ENCODE assay signal across 14 cellular contexts in the genomic region with DNA sequence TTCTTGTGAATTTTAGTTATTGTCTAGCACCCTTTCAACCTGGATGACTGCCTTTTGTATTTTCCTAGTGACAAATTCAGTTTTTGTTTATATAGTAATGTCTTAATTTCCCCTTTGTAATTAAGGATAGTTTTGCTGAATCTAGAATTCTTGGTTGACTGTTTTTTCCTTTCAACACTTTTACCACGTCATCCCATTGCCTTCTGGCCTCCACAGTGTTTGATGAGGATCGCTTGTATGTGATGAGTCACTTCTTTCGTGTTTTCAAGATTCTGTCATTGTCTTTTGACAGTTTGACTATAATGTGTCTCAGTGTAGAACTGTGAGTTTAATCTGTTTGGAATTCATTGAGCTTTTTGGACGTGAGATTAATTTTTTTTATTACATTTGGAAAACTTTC. TPM values are rescaled to one million over a fixed set of nuclear protein-coding genes. Genes with fewer than 3 reads are reported as not detected.
DNase-seq lines count a peak whose midpoint lies in the region; ATAC-seq, FAIRE-seq and TF ChIP-seq lines count a peak whose summit lies in the region.
"Had no signal": no experiment of that assay in that cellular context is flagged by ENCODE, and none has a peak within 500 bp of the region (broad histone marks: within the 10 kb centered on the region; RNA-seq: fewer than 3 reads in every experiment).

No MANE protein-coding gene starts in this region.

- ATAC-seq in A549 (peak in 1 of 2 experiments; percentile 82; a peak in 3 of 6 replicates), GM19467 (IDR thresholded peaks at IDR 0.05; ENCODE audit: unreplicated experiment) (no peak), GM19397 (IDR thresholded peaks at IDR 0.05; ENCODE audit: unreplicated experiment) (no peak)

- peaks cover 3% of the 10 kb centered on the region; the same call in 1 of the 3 replicates for H3K9me3 ChIP-seq in A549

- TF ChIP-seq EP300 in A549 (IDR thresholded peaks at IDR 0.05) = no peak

- CTCF ChIA-PET in A549 (lab: Yijun Ruan, JAX) = interaction anchor here (0.6 kb wide), 2 partner anchors 18 to 135 kb away, joined by 3 read pairs; no protein-coding TSS in a partner anchor

- TF ChIP-seq POLR2A in A549 (IDR thresholded peaks at IDR 0.05; ENCODE audit: low read length) = no peak

- FAIRE-seq in A549 (lab: Jason Lieb, UNC) = peak; percentile 92
- FAIRE-seq: TTC549 had no signal

- peak overlapping the region; percentile 54 for H3K4me2 ChIP-seq in A549

- H3K4me3 ChIP-seq in A549 (no peak overlapping the region), epithelial cell of esophagus (ENCODE audit: low read length) (no peak overlapping the region)
- H3K4me3 ChIP-seq: spleen had no signal

- WGBS in A549 (ENCODE audit: missing lambda C conversion rate) = 2% methylated on average over 4 of the region's 4 CpGs

- peaks cover 56% of the 10 kb centered on the region for H3K4me1 ChIP-seq in A549

- POLR2A ChIA-PET in A549 (lab: Yijun Ruan, JAX) = no interaction called here

- TF ChIP-seq CTCF in A549 (IDR thresholded peaks at IDR 0.05) = no peak
- no peak for TF ChIP-seq CTCF in epithelial cell of esophagus (IDR thresholded peaks at IDR 0.05; ENCODE audit: insufficient read depth, low read depth, low read length, missing control alignments)

- H3K27ac ChIP-seq in A549 = no peak overlapping the region; a peak in 1 of 6 replicates

- DNase-seq in A549 (ENCODE audit: low read depth in 1 of 2, low spot score in 1 of 2) (peak; percentile 41 to 65), GM04503 (ENCODE audit: low read depth) (peak; percentile 82), RPMI7951 (ENCODE audit: low read depth) (peak; percentile 80), epithelial cell of esophagus (ENCODE audit: low read depth) (peak; percentile 84), cerebellar cortex (ENCODE audit: low spot score) (no peak), SHP77 (lab: John Stamatoyannopoulos, UW) (no peak)
- DNase-seq: cortex of kidney, DMS153, NCI-H446 treated with DMSO at 0.1 percent for 48 hours, spleen had no signal

- TF ChIP-seq RAD21 in A549 (conservative IDR thresholded peaks at IDR 0.05 in 1 of 2, IDR thresholded peaks at IDR 0.05 in 1 of 2) = no peak

TF ChIP-seq in A549, 52 proteins besides CTCF, POLR2A, EP300 and RAD21:
- peak; percentile 70 for TF ChIP-seq MAFK (IDR thresholded peaks at IDR 0.05; ENCODE audit: partially characterized antibody)
- TF ChIP-seq GATA3 (IDR thresholded peaks at IDR 0.05; ENCODE audit: borderline replicate concordance) = no peak
- TF ChIP-seq HDAC2 (IDR thresholded peaks at IDR 0.05) = no peak
- no peak for TF ChIP-seq NFE2L2 (conservative IDR thresholded peaks at IDR 0.05; ENCODE audit: low read length)
- no peak for TF ChIP-seq FOXS1 (CRISPR knock-in tag; IDR thresholded peaks at IDR 0.05)
- TF ChIP-seq ZC3H11A (IDR thresholded peaks at IDR 0.05) = no peak
- TF ChIP-seq ZSCAN20 (CRISPR knock-in tag; IDR thresholded peaks at IDR 0.05) = no peak
- TF ChIP-seq, protein P1, sequence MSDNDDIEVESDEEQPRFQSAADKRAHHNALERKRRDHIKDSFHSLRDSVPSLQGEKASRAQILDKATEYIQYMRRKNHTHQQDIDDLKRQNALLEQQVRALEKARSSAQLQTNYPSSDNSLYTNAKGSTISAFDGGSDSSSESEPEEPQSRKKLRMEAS (IDR thresholded peaks at IDR 0.05) = no peak
- TF ChIP-seq JUNB (IDR thresholded peaks at IDR 0.05) = 0 out of 2 replicates have a peak, but pooled peaks have one; percentile 30
- no peak for TF ChIP-seq KDM1A (IDR thresholded peaks at IDR 0.05; ENCODE audit: low read depth)
- peak; percentile 8; the same call in 1 of the 2 replicates for TF ChIP-seq FOSL2 (IDR thresholded peaks at IDR 0.05)
- peak; percentile 94 for TF ChIP-seq FOSL2 (CRISPR knock-in tag; IDR thresholded peaks at IDR 0.05)
- TF ChIP-seq, protein P2, sequence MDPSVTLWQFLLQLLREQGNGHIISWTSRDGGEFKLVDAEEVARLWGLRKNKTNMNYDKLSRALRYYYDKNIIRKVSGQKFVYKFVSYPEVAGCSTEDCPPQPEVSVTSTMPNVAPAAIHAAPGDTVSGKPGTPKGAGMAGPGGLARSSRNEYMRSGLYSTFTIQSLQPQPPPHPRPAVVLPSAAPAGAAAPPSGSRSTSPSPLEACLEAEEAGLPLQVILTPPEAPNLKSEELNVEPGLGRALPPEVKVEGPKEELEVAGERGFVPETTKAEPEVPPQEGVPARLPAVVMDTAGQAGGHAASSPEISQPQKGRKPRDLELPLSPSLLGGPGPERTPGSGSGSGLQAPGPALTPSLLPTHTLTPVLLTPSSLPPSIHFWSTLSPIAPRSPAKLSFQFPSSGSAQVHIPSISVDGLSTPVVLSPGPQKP (IDR thresholded peaks at IDR 0.05; ENCODE audit: low read depth, low read length) = no peak
- TF ChIP-seq, protein P3, sequence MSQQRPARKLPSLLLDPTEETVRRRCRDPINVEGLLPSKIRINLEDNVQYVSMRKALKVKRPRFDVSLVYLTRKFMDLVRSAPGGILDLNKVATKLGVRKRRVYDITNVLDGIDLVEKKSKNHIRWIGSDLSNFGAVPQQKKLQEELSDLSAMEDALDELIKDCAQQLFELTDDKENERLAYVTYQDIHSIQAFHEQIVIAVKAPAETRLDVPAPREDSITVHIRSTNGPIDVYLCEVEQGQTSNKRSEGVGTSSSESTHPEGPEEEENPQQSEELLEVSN (IDR thresholded peaks at IDR 0.05; ENCODE audit: borderline replicate concordance, low read depth) = no peak
- no peak for TF ChIP-seq PHF8 (IDR thresholded peaks at IDR 0.05; ENCODE audit: borderline replicate concordance, low read depth)
- 0 out of 4 replicates have a peak, but pooled peaks of 1 of the 2 experiments have one; percentile 18 for TF ChIP-seq CEBPB (IDR thresholded peaks at IDR 0.05)

RNA-seq across cellular contexts. Expression of a gene that starts 30.1 kb away (rescaled TPM):
- 18.4 and 24.1 TPM in 2 replicates for polyA plus RNA-seq in A549 (2011; rRNA removed)
- polyA plus RNA-seq in A549 (2012; cell fraction: cytosol; rRNA removed) = 5.6 and 8.8 TPM in 2 replicates
- 9.4 and 10.3 TPM in 2 replicates for polyA plus RNA-seq in A549 (2012; cell fraction: nucleus; rRNA removed)
- 8.5 to 9.3 TPM (median 9.0 TPM) in 3 replicates for polyA plus RNA-seq in A549 (2017; fragmentation: RNase III; extraction: RNeasy Plus Mini Kit Qiagen cat#74134 plus additional on column Dnase treatment)
- 41.9 and 46.2 TPM in 2 replicates for polyA minus RNA-seq in A549 (2011; rRNA and poly(A)+ RNA removed)
- total RNA-seq in RPMI7951 (2014; rRNA removed; shearing (Covaris generic)) = 17.7 and 22.0 TPM in 2 replicates

RNA-seq across cellular contexts. Expression of a gene that starts 59.3 kb away (rescaled TPM):
- polyA plus RNA-seq in A549 (2011; rRNA removed) (not detected in 2 replicates), A549 (2017; fragmentation: RNase III; extraction: RNeasy Plus Mini Kit Qiagen cat#74134 plus additional on column Dnase treatment) (not detected in 3 replicates)
- polyA plus RNA-seq in A549 (2012; cell fraction: cytosol; rRNA removed) = not detected in 2 replicates
- polyA plus RNA-seq in A549 (2012; cell fraction: nucleus; rRNA removed) = not detected in 2 replicates
- not detected in 2 replicates for polyA minus RNA-seq in A549 (2011; rRNA and poly(A)+ RNA removed)
- not detected in 2 replicates for total RNA-seq in RPMI7951 (2014; rRNA removed; shearing (Covaris generic))
- total RNA-seq: spleen had no signal
- polyA plus RNA-seq: liver, spleen had no signal

Comparison
In these comparisons a context has a peak if more than half of its experiments do, and no peak if none do; other contexts are left out.
1. DNase-seq: peak in A549 (2 of 2), GM04503 (single experiment), RPMI7951 (single experiment) and epithelial cell of esophagus (single experiment); none in cerebellar cortex (single experiment) and SHP77 (0 of 2).